In genomic region chr19:54208784-54209057, GRCh38 we compare ENCODE assay signal across 9 cellular contexts. TPM values are rescaled to one million over a fixed set of nuclear protein-coding genes. Genes with fewer than 3 reads are reported as not detected.
DNase-seq lines count a peak whose midpoint lies in the region; ATAC-seq, FAIRE-seq and TF ChIP-seq lines count a peak whose summit lies in the region.
"Had no signal": no experiment of that assay in that cellular context is flagged by ENCODE, and none has a peak within 500 bp of the region (broad histone marks: within the 10 kb centered on the region; RNA-seq: fewer than 3 reads in every experiment).

No MANE protein-coding gene starts in this region.

- intact Hi-C loops in HepG2 (cut with micrococcal nuclease; ENCODE audit: unreplicated experiment) = no loop called here

- H3K9ac ChIP-seq in HepG2 (ENCODE audit: insufficient read depth, low read depth, low read length) = peak overlapping the region; percentile 19; the same call in 1 of the 2 replicates

- no peak; a peak in 1 of 4 replicates for TF ChIP-seq POLR2A in HepG2 (IDR thresholded peaks at IDR 0.05; ENCODE audit: insufficient read depth in 1 of 2, low read depth in 2 of 2, low read length in 2 of 2)

- no peaks in the 10 kb centered on the region for H3K27me3 Mint-ChIP-seq in activated naive CD4-positive, alpha-beta T cell treated with anti-CD3 and anti-CD28 coated beads, Interleukin-2, amount 50 U/mL, for 24 hours
- H3K27me3 Mint-ChIP-seq in activated naive CD4-positive, alpha-beta T cell treated with anti-CD3 and anti-CD28 coated beads, Interleukin-2, amount 10 ng/mL, durations not matched to agents 7 days and 5 days = no peaks in the 10 kb centered on the region
- no peaks in the 10 kb centered on the region for H3K27me3 Mint-ChIP-seq in activated T-helper 17 cell treated with anti-CD3 and anti-CD28 coated beads, Interleukin-2, amount 50 U/mL, for 72 hours

- no peak overlapping the region for H2AFZ ChIP-seq in HepG2 (ENCODE audit: low read length)

- no TSS peak for BruUV-seq in HepG2 (replicated peaks; lab: Mats Ljungman, UMichigan)

- H3K27ac Mint-ChIP-seq in activated naive CD4-positive, alpha-beta T cell treated with anti-CD3 and anti-CD28 coated beads, Interleukin-2, amount 50 U/mL, for 24 hours = peak overlapping the region; percentile 85
- no peak overlapping the region for H3K27ac Mint-ChIP-seq in activated naive CD4-positive, alpha-beta T cell treated with anti-CD3 and anti-CD28 coated beads, Interleukin-2, amount 10 ng/mL, durations not matched to agents 7 days and 5 days
- H3K27ac Mint-ChIP-seq in activated T-helper 17 cell treated with anti-CD3 and anti-CD28 coated beads, Interleukin-2, amount 50 U/mL, for 72 hours = peak overlapping the region; percentile 73

- peaks cover 25% of the 10 kb centered on the region for H3K36me3 Mint-ChIP-seq in activated naive CD4-positive, alpha-beta T cell treated with anti-CD3 and anti-CD28 coated beads, Interleukin-2, amount 50 U/mL, for 24 hours
- H3K36me3 Mint-ChIP-seq in activated naive CD4-positive, alpha-beta T cell treated with anti-CD3 and anti-CD28 coated beads, Interleukin-2, amount 10 ng/mL, durations not matched to agents 7 days and 5 days = peaks cover 65% of the 10 kb centered on the region
- peaks cover 88% of the 10 kb centered on the region for H3K36me3 Mint-ChIP-seq in activated T-helper 17 cell treated with anti-CD3 and anti-CD28 coated beads, Interleukin-2, amount 50 U/mL, for 72 hours (ENCODE audit: low read depth)

- H3K4me3 ChIP-seq in HepG2 (replicated peaks in 1 of 3; ENCODE audit: insufficient read depth in 1 of 3, low read depth in 2 of 3, low read length in 3 of 3) (peak overlapping the region in 1 of 3 experiments; percentile 55; a peak in 1 of 6 replicates), thoracic aorta (no peak overlapping the region)

- FAIRE-seq in HepG2 (lab: Jason Lieb, UNC) = no peak
- FAIRE-seq: D721Med had no signal

- H3K79me2 ChIP-seq in HepG2 (ENCODE audit: insufficient read depth, low read length) = peaks cover 24% of the 10 kb centered on the region

- POLR2A ChIA-PET in HepG2 (lab: Yijun Ruan, JAX) = interaction anchor here (1.2 to 4.9 kb wide), 6 partner anchors 9 to 72 kb away, joined by 3 to 114 read pairs (median 12); partner anchors contain the start of genes CNOT3, LENG1, MBOAT7 and RPS9

- H3K36me3 ChIP-seq in HepG2 (replicated peaks in 1 of 2; ENCODE audit: control insufficient read depth in 1 of 2, insufficient read depth in 2 of 2, low read length in 2 of 2) (peaks cover 20 to 43% of the 10 kb centered on the region in 2 experiments), thoracic aorta (peaks cover 39% of the 10 kb centered on the region)

- CTCF ChIA-PET in activated naive CD4-positive, alpha-beta T cell treated with anti-CD3 and anti-CD28 coated beads, Interleukin-2, amount 10 ng/mL, durations not matched to agents 7 days and 5 days (lab: Charles Lee) = no interaction called here
- CTCF ChIA-PET in HepG2 (lab: Yijun Ruan, JAX; ENCODE audit: low intra/inter-chr PET ratio, low total read pairs) = interaction anchor here (0.6 kb wide), 1 partner anchor 22 kb away, joined by 3 read pairs; no protein-coding TSS in a partner anchor

- peak overlapping the region; percentile 81 for H3K4me3 Mint-ChIP-seq in activated naive CD4-positive, alpha-beta T cell treated with anti-CD3 and anti-CD28 coated beads, Interleukin-2, amount 50 U/mL, for 24 hours
- no peak overlapping the region for H3K4me3 Mint-ChIP-seq in activated naive CD4-positive, alpha-beta T cell treated with anti-CD3 and anti-CD28 coated beads, Interleukin-2, amount 10 ng/mL, durations not matched to agents 7 days and 5 days
- peak overlapping the region; percentile 91 for H3K4me3 Mint-ChIP-seq in activated T-helper 17 cell treated with anti-CD3 and anti-CD28 coated beads, Interleukin-2, amount 50 U/mL, for 72 hours

- in situ Hi-C loops in HepG2 (cut with HindIII; ENCODE audit: extremely low pct_ligation_motif_present, low pct_unique_long_range_greater_than_20kb) = no loop called here

- 38% methylated on average over 4 of the region's 8 CpGs for WGBS in HepG2 (ENCODE audit: low lambda C conversion rate)

- DNase-seq in activated naive CD4-positive, alpha-beta T cell treated with anti-CD3 and anti-CD28 coated beads, Interleukin-2, amount 10 ng/mL, durations not matched to agents 7 days and 5 days = no peak
- no peak for DNase-seq in HepG2 (ENCODE audit: low spot score)
- no peak for DNase-seq in thoracic aorta (ENCODE audit: low spot score)
- no peak for DNase-seq in NCI-H524 (lab: John Stamatoyannopoulos, UW)

- ATAC-seq in activated T-helper 17 cell treated with anti-CD3 and anti-CD28 coated beads, Interleukin-2, amount 50 U/mL, for 72 hours (replicated peaks) = no peak
- no peak for ATAC-seq in HepG2
- ATAC-seq in thoracic aorta (ENCODE audit: insufficient number of reproducible peaks, low FRiP score, low read depth) = no peak
- ATAC-seq in HG02588 (IDR thresholded peaks at IDR 0.05; ENCODE audit: unreplicated experiment) = no peak
- ATAC-seq in HG02870 (IDR thresholded peaks at IDR 0.05; ENCODE audit: unreplicated experiment) = no peak

- TF ChIP-seq CTCF in HepG2 (CRISPR knock-in tag; IDR thresholded peaks at IDR 0.05) = no peak
- TF ChIP-seq CTCF in thoracic aorta (IDR thresholded peaks at IDR 0.05) = no peak

- peak overlapping the region; percentile 80 for H3K27ac ChIP-seq in HepG2 (ENCODE audit: extremely low read length, insufficient read depth, low read length)
- peak overlapping the region; percentile 10 to 61 for H3K27ac ChIP-seq in thoracic aorta

- peaks cover 74% of the 10 kb centered on the region for H3K4me1 Mint-ChIP-seq in activated naive CD4-positive, alpha-beta T cell treated with anti-CD3 and anti-CD28 coated beads, Interleukin-2, amount 50 U/mL, for 24 hours
- peaks cover 80% of the 10 kb centered on the region for H3K4me1 Mint-ChIP-seq in activated naive CD4-positive, alpha-beta T cell treated with anti-CD3 and anti-CD28 coated beads, Interleukin-2, amount 10 ng/mL, durations not matched to agents 7 days and 5 days
- H3K4me1 Mint-ChIP-seq in activated T-helper 17 cell treated with anti-CD3 and anti-CD28 coated beads, Interleukin-2, amount 50 U/mL, for 72 hours = peaks cover 41% of the 10 kb centered on the region

- H3K4me1 ChIP-seq in HepG2 (ENCODE audit: insufficient read depth, low read length) = peaks cover 81% of the 10 kb centered on the region
- H3K4me1 ChIP-seq in thoracic aorta (ENCODE audit: control insufficient read depth in 1 of 2, low read depth in 2 of 2) = peaks cover 9 to 37% of the 10 kb centered on the region in 2 donors

- TF ChIP-seq EP300 in HepG2 (IDR thresholded peaks at IDR 0.05; ENCODE audit: low read depth in 2 of 2, low read length in 2 of 2) (no peak), HepG2 (CRISPR knock-in tag; IDR thresholded peaks at IDR 0.05; ENCODE audit: borderline replicate concordance) (no peak)

- H3K9me3 ChIP-seq in HepG2 (ENCODE audit: low read length) (no peaks in the 10 kb centered on the region), thoracic aorta (no peaks in the 10 kb centered on the region)

- H3K9me3 Mint-ChIP-seq in activated naive CD4-positive, alpha-beta T cell treated with anti-CD3 and anti-CD28 coated beads, Interleukin-2, amount 50 U/mL, for 24 hours = no peaks in the 10 kb centered on the region
- H3K9me3 Mint-ChIP-seq in activated naive CD4-positive, alpha-beta T cell treated with anti-CD3 and anti-CD28 coated beads, Interleukin-2, amount 10 ng/mL, durations not matched to agents 7 days and 5 days = no peaks in the 10 kb centered on the region
- H3K9me3 Mint-ChIP-seq in activated T-helper 17 cell treated with anti-CD3 and anti-CD28 coated beads, Interleukin-2, amount 50 U/mL, for 72 hours = no peaks in the 10 kb centered on the region

- peaks cover 55% of the 10 kb centered on the region for H4K20me1 ChIP-seq in HepG2 (ENCODE audit: insufficient read depth, low read length)

- H3K27me3 ChIP-seq in HepG2 (ENCODE audit: control insufficient read depth in 1 of 2, insufficient read depth in 2 of 2, low read length in 2 of 2) = no peaks in the 10 kb centered on the region
- no peaks in the 10 kb centered on the region for H3K27me3 ChIP-seq in thoracic aorta (replicated peaks; ENCODE audit: insufficient read depth)

- no peak for TF ChIP-seq RAD21 in HepG2 (CRISPR knock-in tag; IDR thresholded peaks at IDR 0.05)

- peak overlapping the region; percentile 83 for H3K4me2 ChIP-seq in HepG2 (ENCODE audit: low read depth, low read length)

RNA-seq across cellular contexts. Expression of gene RPS9, which starts 8.1 kb away (rescaled TPM):
- 1,000 to 10,000 TPM; 1,453 to 1,547 TPM for total RNA-seq in activated T-helper 17 cell treated with anti-CD3 and anti-CD28 coated beads, Interleukin-2, amount 50 U/mL, for 72 hours
- total RNA-seq in HepG2 (2016; rRNA removed; fragmentation: Illumina TruSeq; extraction: Trizol) (1,411 and 1,450 TPM in 2 replicates), thoracic aorta (1,000 to 10,000 TPM; 1,017 to 1,395 TPM)
- total RNA-seq in HepG2 (2016; cell fraction: cytosol; rRNA removed; fragmentation: Illumina TruSeq; extraction: Trizol; ENCODE audit: low read depth) = 1,847 and 2,095 TPM in 2 replicates
- 1,493 and 1,495 TPM in 2 replicates for total RNA-seq in HepG2 (2016; cell fraction: insoluble cytoplasmic fraction; rRNA removed; fragmentation: Illumina TruSeq; extraction: Trizol)
- 2,859 and 2,975 TPM in 2 replicates for total RNA-seq in HepG2 (2016; cell fraction: membrane; rRNA removed; fragmentation: Illumina TruSeq; extraction: Trizol)
- total RNA-seq in HepG2 (2016; cell fraction: nucleus; rRNA removed; fragmentation: Illumina TruSeq; extraction: Trizol) = 574 and 605 TPM in 2 replicates
- polyA plus RNA-seq in HepG2 (2011; rRNA removed) = 2,903 and 3,161 TPM in 2 replicates
- polyA plus RNA-seq in HepG2 (2011; cell fraction: cytosol; rRNA removed) = 3,446 and 4,669 TPM in 2 replicates
- 1,154 and 1,198 TPM in 2 replicates for polyA plus RNA-seq in HepG2 (2011; cell fraction: nucleus; rRNA removed)
- polyA plus RNA-seq in HepG2 (2012) = 2,294 and 3,529 TPM in 2 replicates
- 2,882 and 3,077 TPM in 2 replicates for polyA plus RNA-seq in HepG2 (2016; cell fraction: cytosol; fragmentation: Illumina TruSeq; extraction: Trizol; ENCODE audit: low read depth)
- 1,450 and 1,632 TPM in 2 replicates for polyA plus RNA-seq in HepG2 (2016; cell fraction: insoluble cytoplasmic fraction; fragmentation: Illumina TruSeq; extraction: Trizol; ENCODE audit: low read depth)
- polyA plus RNA-seq in HepG2 (2016; cell fraction: membrane; fragmentation: Illumina TruSeq; extraction: Trizol; ENCODE audit: low read depth) = 3,325 and 3,445 TPM in 2 replicates
- 1,079 and 1,215 TPM in 2 replicates for polyA plus RNA-seq in HepG2 (2016; cell fraction: nucleus; fragmentation: Illumina TruSeq; extraction: Trizol; ENCODE audit: insufficient read depth, low read depth)
- 647 and 719 TPM in 2 replicates for polyA minus RNA-seq in HepG2 (2011; rRNA and poly(A)+ RNA removed; ENCODE audit: low replicate concordance)
- 352 and 390 TPM in 2 replicates for polyA minus RNA-seq in HepG2 (2011; cell fraction: cytosol; rRNA and poly(A)+ RNA removed)
- 215 and 249 TPM in 2 replicates for polyA minus RNA-seq in HepG2 (2011; cell fraction: nucleus; rRNA and poly(A)+ RNA removed)

RNA-seq across cellular contexts. Expression of gene LILRB3, which starts 14.1 kb away (rescaled TPM):
- 1 to 10 TPM in 1 of 2 donors, under 1 TPM in 1; 0.85 to 1.8 TPM for total RNA-seq in activated T-helper 17 cell treated with anti-CD3 and anti-CD28 coated beads, Interleukin-2, amount 50 U/mL, for 72 hours
- total RNA-seq in HepG2 (2016; rRNA removed; fragmentation: Illumina TruSeq; extraction: Trizol) = not detected in 2 replicates
- total RNA-seq in HepG2 (2016; cell fraction: cytosol; rRNA removed; fragmentation: Illumina TruSeq; extraction: Trizol; ENCODE audit: low read depth) = not detected in 2 replicates
- total RNA-seq in HepG2 (2016; cell fraction: insoluble cytoplasmic fraction; rRNA removed; fragmentation: Illumina TruSeq; extraction: Trizol) = not detected in 2 replicates
- total RNA-seq in HepG2 (2016; cell fraction: membrane; rRNA removed; fragmentation: Illumina TruSeq; extraction: Trizol) = not detected in 2 replicates
- not detected in 2 replicates for total RNA-seq in HepG2 (2016; cell fraction: nucleus; rRNA removed; fragmentation: Illumina TruSeq; extraction: Trizol)
- polyA plus RNA-seq in HepG2 (2011; rRNA removed) = 0.10 and 0.22 TPM in 2 replicates
- 0.09 and 0.30 TPM in 2 replicates for polyA plus RNA-seq in HepG2 (2011; cell fraction: cytosol; rRNA removed)
- 0.24 TPM in 1 of 2 replicates, not detected in the other for polyA plus RNA-seq in HepG2 (2011; cell fraction: nucleus; rRNA removed)
- polyA plus RNA-seq in HepG2 (2012) = 0.16 and 0.24 TPM in 2 replicates
- polyA plus RNA-seq in HepG2 (2016; cell fraction: cytosol; fragmentation: Illumina TruSeq; extraction: Trizol; ENCODE audit: low read depth) = not detected in 2 replicates
- not detected in 2 replicates for polyA plus RNA-seq in HepG2 (2016; cell fraction: insoluble cytoplasmic fraction; fragmentation: Illumina TruSeq; extraction: Trizol; ENCODE audit: low read depth)
- not detected in 2 replicates for polyA plus RNA-seq in HepG2 (2016; cell fraction: membrane; fragmentation: Illumina TruSeq; extraction: Trizol; ENCODE audit: low read depth)
- not detected in 2 replicates for polyA plus RNA-seq in HepG2 (2016; cell fraction: nucleus; fragmentation: Illumina TruSeq; extraction: Trizol; ENCODE audit: insufficient read depth, low read depth)
- polyA minus RNA-seq in HepG2 (2011; rRNA and poly(A)+ RNA removed; ENCODE audit: low replicate concordance) = not detected in 2 replicates
- polyA minus RNA-seq in HepG2 (2011; cell fraction: cytosol; rRNA and poly(A)+ RNA removed) = not detected in 2 replicates
- not detected in 2 replicates for polyA minus RNA-seq in HepG2 (2011; cell fraction: nucleus; rRNA and poly(A)+ RNA removed)
- total RNA-seq in thoracic aorta = 10 to 100 TPM; 21.9 to 71.5 TPM

RNA-seq across cellular contexts. Expression of gene TSEN34, which starts 17.6 kb away (rescaled TPM):
- total RNA-seq in activated T-helper 17 cell treated with anti-CD3 and anti-CD28 coated beads, Interleukin-2, amount 50 U/mL, for 72 hours = 10 to 100 TPM; 14.3 to 16.7 TPM
- total RNA-seq in HepG2 (2016; rRNA removed; fragmentation: Illumina TruSeq; extraction: Trizol) = 64.8 and 65.4 TPM in 2 replicates
- 15.4 and 16.0 TPM in 2 replicates for total RNA-seq in HepG2 (2016; cell fraction: cytosol; rRNA removed; fragmentation: Illumina TruSeq; extraction: Trizol; ENCODE audit: low read depth)
- total RNA-seq in HepG2 (2016; cell fraction: insoluble cytoplasmic fraction; rRNA removed; fragmentation: Illumina TruSeq; extraction: Trizol) = 63.3 and 68.4 TPM in 2 replicates
- total RNA-seq in HepG2 (2016; cell fraction: membrane; rRNA removed; fragmentation: Illumina TruSeq; extraction: Trizol) = 33.2 and 37.1 TPM in 2 replicates
- 20.1 and 23.9 TPM in 2 replicates for total RNA-seq in HepG2 (2016; cell fraction: nucleus; rRNA removed; fragmentation: Illumina TruSeq; extraction: Trizol)
- 55.1 and 62.6 TPM in 2 replicates for polyA plus RNA-seq in HepG2 (2011; rRNA removed)
- polyA plus RNA-seq in HepG2 (2011; cell fraction: cytosol; rRNA removed) = 64.8 and 96.9 TPM in 2 replicates
- 39.4 and 39.7 TPM in 2 replicates for polyA plus RNA-seq in HepG2 (2011; cell fraction: nucleus; rRNA removed)
- 36.9 and 37.0 TPM in 2 replicates for polyA plus RNA-seq in HepG2 (2012)
- 19.8 and 21.5 TPM in 2 replicates for polyA plus RNA-seq in HepG2 (2016; cell fraction: cytosol; fragmentation: Illumina TruSeq; extraction: Trizol; ENCODE audit: low read depth)
- 66.3 and 66.4 TPM in 2 replicates for polyA plus RNA-seq in HepG2 (2016; cell fraction: insoluble cytoplasmic fraction; fragmentation: Illumina TruSeq; extraction: Trizol; ENCODE audit: low read depth)
- polyA plus RNA-seq in HepG2 (2016; cell fraction: membrane; fragmentation: Illumina TruSeq; extraction: Trizol; ENCODE audit: low read depth) = 28.2 and 30.6 TPM in 2 replicates
- polyA plus RNA-seq in HepG2 (2016; cell fraction: nucleus; fragmentation: Illumina TruSeq; extraction: Trizol; ENCODE audit: insufficient read depth, low read depth) = 31.1 and 43.4 TPM in 2 replicates
- polyA minus RNA-seq in HepG2 (2011; rRNA and poly(A)+ RNA removed; ENCODE audit: low replicate concordance) = 43.3 and 70.9 TPM in 2 replicates
- 29.5 and 30.6 TPM in 2 replicates for polyA minus RNA-seq in HepG2 (2011; cell fraction: cytosol; rRNA and poly(A)+ RNA removed)
- polyA minus RNA-seq in HepG2 (2011; cell fraction: nucleus; rRNA and poly(A)+ RNA removed) = 10.3 and 10.7 TPM in 2 replicates
- 10 to 100 TPM; 38.5 to 60.7 TPM for total RNA-seq in thoracic aorta

RNA-seq across cellular contexts. Expression of gene MBOAT7, which starts 19.3 kb away (rescaled TPM):
- 10 to 100 TPM; 58.6 to 65.9 TPM for total RNA-seq in activated T-helper 17 cell treated with anti-CD3 and anti-CD28 coated beads, Interleukin-2, amount 50 U/mL, for 72 hours
- total RNA-seq in HepG2 (2016; rRNA removed; fragmentation: Illumina TruSeq; extraction: Trizol) (9.0 and 22.2 TPM in 2 replicates), thoracic aorta (10 to 100 TPM; 46.0 to 61.1 TPM)
- 6.0 and 7.0 TPM in 2 replicates for total RNA-seq in HepG2 (2016; cell fraction: cytosol; rRNA removed; fragmentation: Illumina TruSeq; extraction: Trizol; ENCODE audit: low read depth)
- total RNA-seq in HepG2 (2016; cell fraction: insoluble cytoplasmic fraction; rRNA removed; fragmentation: Illumina TruSeq; extraction: Trizol) = 9.8 and 24.6 TPM in 2 replicates
- total RNA-seq in HepG2 (2016; cell fraction: membrane; rRNA removed; fragmentation: Illumina TruSeq; extraction: Trizol) = 10.9 and 16.4 TPM in 2 replicates
- total RNA-seq in HepG2 (2016; cell fraction: nucleus; rRNA removed; fragmentation: Illumina TruSeq; extraction: Trizol) = 22.1 and 22.7 TPM in 2 replicates
- 25.5 and 42.2 TPM in 2 replicates for polyA plus RNA-seq in HepG2 (2011; rRNA removed)
- polyA plus RNA-seq in HepG2 (2011; cell fraction: cytosol; rRNA removed) = 14.0 and 19.6 TPM in 2 replicates
- 62.9 and 70.0 TPM in 2 replicates for polyA plus RNA-seq in HepG2 (2011; cell fraction: nucleus; rRNA removed)
- polyA plus RNA-seq in HepG2 (2012) = 26.2 and 43.9 TPM in 2 replicates
- 5.9 and 6.3 TPM in 2 replicates for polyA plus RNA-seq in HepG2 (2016; cell fraction: cytosol; fragmentation: Illumina TruSeq; extraction: Trizol; ENCODE audit: low read depth)
- 14.0 and 15.8 TPM in 2 replicates for polyA plus RNA-seq in HepG2 (2016; cell fraction: insoluble cytoplasmic fraction; fragmentation: Illumina TruSeq; extraction: Trizol; ENCODE audit: low read depth)
- polyA plus RNA-seq in HepG2 (2016; cell fraction: membrane; fragmentation: Illumina TruSeq; extraction: Trizol; ENCODE audit: low read depth) = 15.2 and 15.3 TPM in 2 replicates
- 55.8 and 59.3 TPM in 2 replicates for polyA plus RNA-seq in HepG2 (2016; cell fraction: nucleus; fragmentation: Illumina TruSeq; extraction: Trizol; ENCODE audit: insufficient read depth, low read depth)
- polyA minus RNA-seq in HepG2 (2011; rRNA and poly(A)+ RNA removed; ENCODE audit: low replicate concordance) = 43.8 and 78.6 TPM in 2 replicates
- polyA minus RNA-seq in HepG2 (2011; cell fraction: cytosol; rRNA and poly(A)+ RNA removed) = 25.2 and 27.9 TPM in 2 replicates
- polyA minus RNA-seq in HepG2 (2011; cell fraction: nucleus; rRNA and poly(A)+ RNA removed) = 11.7 and 13.1 TPM in 2 replicates

RNA-seq across cellular contexts. Expression of gene LILRA6, which starts 33.9 kb away (rescaled TPM):
- under 1 TPM; 0.19 to 0.39 TPM for total RNA-seq in activated T-helper 17 cell treated with anti-CD3 and anti-CD28 coated beads, Interleukin-2, amount 50 U/mL, for 72 hours
- total RNA-seq in HepG2 (2016; rRNA removed; fragmentation: Illumina TruSeq; extraction: Trizol) (not detected in 2 replicates), thoracic aorta (1 to 10 TPM; 4.6 to 5.2 TPM)
- total RNA-seq in HepG2 (2016; cell fraction: cytosol; rRNA removed; fragmentation: Illumina TruSeq; extraction: Trizol; ENCODE audit: low read depth) = not detected in 2 replicates
- total RNA-seq in HepG2 (2016; cell fraction: insoluble cytoplasmic fraction; rRNA removed; fragmentation: Illumina TruSeq; extraction: Trizol) = not detected in 2 replicates
- total RNA-seq in HepG2 (2016; cell fraction: membrane; rRNA removed; fragmentation: Illumina TruSeq; extraction: Trizol) = not detected in 2 replicates
- total RNA-seq in HepG2 (2016; cell fraction: nucleus; rRNA removed; fragmentation: Illumina TruSeq; extraction: Trizol) = not detected in 2 replicates
- not detected in 2 replicates for polyA plus RNA-seq in HepG2 (2011; rRNA removed)
- polyA plus RNA-seq in HepG2 (2011; cell fraction: cytosol; rRNA removed) = not detected in 2 replicates
- polyA plus RNA-seq in HepG2 (2011; cell fraction: nucleus; rRNA removed) = not detected in 2 replicates
- polyA plus RNA-seq in HepG2 (2012) = not detected in 2 replicates
- not detected in 2 replicates for polyA plus RNA-seq in HepG2 (2016; cell fraction: cytosol; fragmentation: Illumina TruSeq; extraction: Trizol; ENCODE audit: low read depth)
- not detected in 2 replicates for polyA plus RNA-seq in HepG2 (2016; cell fraction: insoluble cytoplasmic fraction; fragmentation: Illumina TruSeq; extraction: Trizol; ENCODE audit: low read depth)
- not detected in 2 replicates for polyA plus RNA-seq in HepG2 (2016; cell fraction: membrane; fragmentation: Illumina TruSeq; extraction: Trizol; ENCODE audit: low read depth)
- polyA plus RNA-seq in HepG2 (2016; cell fraction: nucleus; fragmentation: Illumina TruSeq; extraction: Trizol; ENCODE audit: insufficient read depth, low read depth) = not detected in 2 replicates
- polyA minus RNA-seq in HepG2 (2011; rRNA and poly(A)+ RNA removed; ENCODE audit: low replicate concordance) = not detected in 2 replicates
- polyA minus RNA-seq in HepG2 (2011; cell fraction: cytosol; rRNA and poly(A)+ RNA removed) = not detected in 2 replicates
- polyA minus RNA-seq in HepG2 (2011; cell fraction: nucleus; rRNA and poly(A)+ RNA removed) = not detected in 2 replicates

Comparison
In these comparisons a context has a peak if more than half of its experiments do, and no peak if none do; other contexts are left out.
1. RNA of gene LILRB3, which starts 14.1 kb away (total RNA-seq): 21.9 to 71.5 TPM in thoracic aorta; 0.85 to 1.8 TPM in activated T-helper 17 cell treated with anti-CD3 and anti-CD28 coated beads, Interleukin-2, amount 50 U/mL, for 72 hours and not detected in HepG2; every median in the first group is over 4 times any median in the second.